In the genomic region with DNA sequence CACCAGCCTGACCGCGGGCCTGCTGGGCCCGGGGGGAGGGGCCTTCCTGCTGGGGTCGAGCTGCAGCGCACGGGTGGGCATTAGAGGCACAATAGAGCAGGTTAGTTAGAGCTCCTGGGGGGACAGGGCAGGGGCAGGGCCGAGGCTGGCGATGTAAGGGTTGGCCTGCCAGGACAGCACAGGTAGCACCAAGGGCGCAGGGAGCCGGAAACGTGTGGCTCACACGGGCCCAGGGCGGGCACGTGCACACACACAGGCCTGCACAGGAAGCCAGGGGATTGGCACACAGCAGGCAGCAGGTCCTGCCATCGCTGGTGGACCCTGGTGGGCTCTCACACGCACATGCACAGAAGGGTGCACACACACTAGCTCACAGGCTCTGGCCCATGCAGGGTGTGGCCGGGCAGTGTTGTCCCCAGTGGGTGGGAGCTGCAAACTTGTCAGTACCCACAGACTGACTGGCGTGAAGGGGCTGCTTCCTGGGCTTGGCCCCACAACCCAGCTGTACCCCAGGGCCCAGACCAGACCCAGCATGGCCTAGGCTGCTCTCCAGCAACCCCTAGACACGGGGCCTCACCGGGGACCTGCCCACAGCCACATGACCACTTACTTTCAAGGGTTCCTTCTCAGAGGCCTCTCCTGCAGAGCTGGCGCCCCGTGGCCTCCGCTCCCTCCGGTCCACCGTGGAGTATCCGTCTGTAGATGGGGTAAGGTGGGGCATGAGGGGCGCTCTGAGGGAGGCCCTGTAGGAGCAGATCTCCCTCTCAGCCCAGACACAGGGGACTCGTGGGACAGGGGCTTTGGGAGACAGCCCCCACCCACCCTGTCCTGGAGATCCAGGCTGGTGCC, we compare ENCODE assay signal across 16 cellular contexts. TPM values are rescaled to one million over a fixed set of nuclear protein-coding genes. Genes with fewer than 3 reads are reported as not detected.
DNase-seq lines count a peak whose midpoint lies in the region; ATAC-seq and TF ChIP-seq lines count a peak whose summit lies in the region.
"Had no signal": no experiment of that assay in that cellular context is flagged by ENCODE, and none has a peak within 500 bp of the region (broad histone marks: within the 10 kb centered on the region; RNA-seq: fewer than 3 reads in every experiment).

No MANE protein-coding gene starts in this region.

- peaks cover 16% of the 10 kb centered on the region for H3K4me1 ChIP-seq in CD8-positive, alpha-beta T cell (ENCODE audit: insufficient read depth, low read length)
- H3K4me1 ChIP-seq: testis had no signal

- H3K27me3 ChIP-seq in CD8-positive, alpha-beta T cell (ENCODE audit: insufficient read depth, low read length) = no peaks in the 10 kb centered on the region
- H3K27me3 ChIP-seq: gastrocnemius medialis, testis had no signal

- no peak overlapping the region for H3K27ac Mint-ChIP-seq in CD8-positive, alpha-beta T cell
- peak overlapping the region; percentile 86 for H3K27ac Mint-ChIP-seq in stimulated activated effector memory CD8-positive, alpha-beta T cell treated with anti-CD3 and anti-CD28 coated beads, Interleukin-12 subunit alpha, Interleukin-12 subunit beta, amount 100 ng/mL, for 72 hours
- H3K27ac Mint-ChIP-seq: B cell, memory B cell had no signal

- peaks cover 16% of the 10 kb centered on the region for H3K4me1 Mint-ChIP-seq in CD8-positive, alpha-beta T cell (ENCODE audit: low read depth)
- H3K4me1 Mint-ChIP-seq in stimulated activated effector memory CD8-positive, alpha-beta T cell treated with anti-CD3 and anti-CD28 coated beads, Interleukin-12 subunit alpha, Interleukin-12 subunit beta, amount 100 ng/mL, for 72 hours = peaks cover 32% of the 10 kb centered on the region

- TF ChIP-seq CTCF in CD8-positive, alpha-beta T cell (IDR thresholded peaks at IDR 0.05) = no peak
- no peak for TF ChIP-seq CTCF in VCaP (conservative IDR thresholded peaks at IDR 0.05)

- no peak overlapping the region for H3K27ac ChIP-seq in CD8-positive, alpha-beta T cell (ENCODE audit: low read depth, low read length)
- H3K27ac ChIP-seq in VCaP = peak overlapping the region; percentile 36
- H3K27ac ChIP-seq: testis had no signal

- no peaks in the 10 kb centered on the region for H3K9me3 ChIP-seq in CD8-positive, alpha-beta T cell (ENCODE audit: low read length)
- H3K9me3 ChIP-seq: gastrocnemius medialis, SK-N-SH, testis had no signal

- peak in 3 of 7 experiments; percentile 38 to 65 (median 38) for DNase-seq in CD8-positive, alpha-beta T cell
- DNase-seq in left ventricle myocardium superior (no peak), NCI-H345 treated with DMSO at 0.1 percent for 48 hours (lab: John Stamatoyannopoulos, UW; ENCODE audit: unreplicated experiment) (no peak), left colon (no peak)
- no peak for DNase-seq in stimulated activated effector memory CD8-positive, alpha-beta T cell treated with anti-CD3 and anti-CD28 coated beads, Interleukin-12 subunit alpha, Interleukin-12 subunit beta, amount 100 ng/mL, for 72 hours (ENCODE audit: low spot score in 2 of 2)
- DNase-seq: activated CD4-positive, alpha-beta T cell treated with anti-CD3 and anti-CD28 coated beads, Interleukin-2, amount 50 U/mL, for 48 hours; MM.1S; PC-3 had no signal

- peaks cover 18% of the 10 kb centered on the region for H3K36me3 Mint-ChIP-seq in CD8-positive, alpha-beta T cell
- H3K36me3 Mint-ChIP-seq in stimulated activated effector memory CD8-positive, alpha-beta T cell treated with anti-CD3 and anti-CD28 coated beads, Interleukin-12 subunit alpha, Interleukin-12 subunit beta, amount 100 ng/mL, for 72 hours = peaks cover 15% of the 10 kb centered on the region

- ATAC-seq in CD8-positive, alpha-beta T cell = peak; percentile 43
- ATAC-seq in left ventricle myocardium superior = peak; percentile 7
- no peak for ATAC-seq in stimulated activated effector memory CD8-positive, alpha-beta T cell treated with anti-CD3 and anti-CD28 coated beads, Interleukin-12 subunit alpha, Interleukin-12 subunit beta, amount 100 ng/mL, for 72 hours
- ATAC-seq in GM21390 (IDR thresholded peaks at IDR 0.05; ENCODE audit: unreplicated experiment) = no peak
- ATAC-seq in HG02884 (IDR thresholded peaks at IDR 0.05; ENCODE audit: unreplicated experiment) = no peak
- ATAC-seq in left colon = no peak

- H3K4me3 ChIP-seq in CD8-positive, alpha-beta T cell (ENCODE audit: low read depth, low read length) = no peak overlapping the region
- H3K4me3 ChIP-seq: gastrocnemius medialis, testis had no signal

- intact Hi-C loops in CD8-positive, alpha-beta T cell (cut with DNase I, micrococcal nuclease) = loop anchor here (5.0 kb wide), 2 partner anchors 141 to 296 kb away; partner anchors contain the start of gene RTN4R (in 1 of the 2)
- intact Hi-C loops in left ventricle myocardium superior (cut with micrococcal nuclease) = loop anchor here (5.0 kb wide), 1 partner anchor 41 kb away; no protein-coding TSS in a partner anchor
- intact Hi-C loops in left colon (cut with DNase I, micrococcal nuclease) = loop anchor here in 1 of 2 donors (5.0 kb wide), 1 partner anchor 36 kb away; no protein-coding TSS in a partner anchor

- POLR2A ChIA-PET in CD8-positive, alpha-beta T cell (lab: Charles Lee) = interaction anchor here (1.2 kb wide), 1 partner anchor 159 kb away, joined by 3 read pairs; no protein-coding TSS in a partner anchor

- no peaks in the 10 kb centered on the region for H3K27me3 Mint-ChIP-seq in CD8-positive, alpha-beta T cell (ENCODE audit: low read depth)
- H3K27me3 Mint-ChIP-seq: B cell had no signal

- no peaks in the 10 kb centered on the region for H3K36me3 ChIP-seq in CD8-positive, alpha-beta T cell (ENCODE audit: insufficient read depth, low read length)

- CTCF ChIA-PET in CD8-positive, alpha-beta T cell (lab: Charles Lee) = interaction anchor here (1.0 to 4.8 kb wide), 8 partner anchors 8 to 313 kb away, joined by 3 to 28 read pairs (median 6); no protein-coding TSS in a partner anchor

- no peak overlapping the region for H3K4me3 Mint-ChIP-seq in CD8-positive, alpha-beta T cell
- no peak overlapping the region for H3K4me3 Mint-ChIP-seq in stimulated activated effector memory CD8-positive, alpha-beta T cell treated with anti-CD3 and anti-CD28 coated beads, Interleukin-12 subunit alpha, Interleukin-12 subunit beta, amount 100 ng/mL, for 72 hours
- H3K4me3 Mint-ChIP-seq: B cell, memory B cell had no signal

- H3K9me3 Mint-ChIP-seq in CD8-positive, alpha-beta T cell = no peaks in the 10 kb centered on the region
- no peaks in the 10 kb centered on the region for H3K9me3 Mint-ChIP-seq in stimulated activated effector memory CD8-positive, alpha-beta T cell treated with anti-CD3 and anti-CD28 coated beads, Interleukin-12 subunit alpha, Interleukin-12 subunit beta, amount 100 ng/mL, for 72 hours
- H3K9me3 Mint-ChIP-seq: memory B cell had no signal

RNA-seq across cellular contexts. Expression of gene TXNRD2, which starts 29.9 kb away (rescaled TPM):
- 10 to 100 TPM; 11.0 to 14.1 TPM for total RNA-seq in CD8-positive, alpha-beta T cell
- total RNA-seq in left ventricle myocardium superior = 42.4 TPM
- total RNA-seq in left colon = 10 to 100 TPM; 18.2 to 21.5 TPM

RNA-seq across cellular contexts. Expression of gene COMT, which starts 29.9 kb away (rescaled TPM):
- 10 to 100 TPM; 10.5 to 11.0 TPM for total RNA-seq in CD8-positive, alpha-beta T cell
- total RNA-seq in left ventricle myocardium superior (83.4 TPM), left colon (10 to 100 TPM; 58.2 to 71.3 TPM)

RNA-seq across cellular contexts. Expression of gene ARVCF, which starts 45.1 kb away (rescaled TPM):
- 1 to 10 TPM; 1.1 to 2.3 TPM for total RNA-seq in CD8-positive, alpha-beta T cell
- total RNA-seq in left ventricle myocardium superior = 26.8 TPM
- 10 to 100 TPM; 12.2 to 13.0 TPM for total RNA-seq in left colon

RNA-seq across cellular contexts. Expression of gene TANGO2, which starts 49.4 kb away (rescaled TPM):
- 10 to 100 TPM in 1 of 2 experiments, 1 to 10 TPM in 1; 9.2 to 11.4 TPM for total RNA-seq in CD8-positive, alpha-beta T cell
- total RNA-seq in left ventricle myocardium superior (71.5 TPM), left colon (10 to 100 TPM; 28.7 to 29.9 TPM)

Comparison
In these comparisons a context has a peak if more than half of its experiments do, and no peak if none do; other contexts are left out.
1. ATAC-seq: peak in CD8-positive, alpha-beta T cell (single experiment) and left ventricle myocardium superior (single experiment); none in stimulated activated effector memory CD8-positive, alpha-beta T cell treated with anti-CD3 and anti-CD28 coated beads, Interleukin-12 subunit alpha, Interleukin-12 subunit beta, amount 100 ng/mL, for 72 hours (single experiment), GM21390 (single experiment), HG02884 (single experiment) and left colon (single experiment).